ENCODE assay signal across 8 cellular contexts in genomic region chr14:71753126-71753830, GRCh38.
A peak's percentile ranks its signal among the peaks of the same experiment; 100 is the strongest.
DNase-seq lines count a peak whose midpoint lies in the region; ATAC-seq and TF ChIP-seq lines count a peak whose summit lies in the region.

No MANE protein-coding gene starts in this region.

- peak; percentile 54 to 68 for ATAC-seq in gastrocnemius medialis
- ATAC-seq in HG02678 (IDR thresholded peaks at IDR 0.05; ENCODE audit: unreplicated experiment) = no peak

- no peak for TF ChIP-seq POLR2A in gastrocnemius medialis (IDR thresholded peaks at IDR 0.05)

- no peaks in the 10 kb centered on the region for H3K36me3 ChIP-seq in gastrocnemius medialis

- TF ChIP-seq CTCF in astrocyte of the spinal cord (IDR thresholded peaks at IDR 0.05; ENCODE audit: low read depth, low read length) = peak; percentile 89
- peak; percentile 44 to 82 (median 79) for TF ChIP-seq CTCF in gastrocnemius medialis (IDR thresholded peaks at IDR 0.05 in 4 of 5, conservative IDR thresholded peaks at IDR 0.05 in 1 of 5)

- in situ Hi-C loops in astrocyte of the spinal cord (cut with HindIII; ENCODE audit: low sequenced_read_pairs) = no loop called here
- in situ Hi-C loops in gastrocnemius medialis (cut with MboI; ENCODE audit: low sequenced_read_pairs in 4 of 4) = loop anchor here in 3 of 4 donors (10.0 kb wide), 1 partner anchor 618 kb away; no protein-coding TSS in a partner anchor

- no peaks in the 10 kb centered on the region for H3K9me3 ChIP-seq in gastrocnemius medialis

- H3K27ac ChIP-seq in gastrocnemius medialis = no peak overlapping the region

- no peak overlapping the region for H3K4me3 ChIP-seq in astrocyte of the spinal cord (ENCODE audit: low read depth, low read length)
- H3K4me3 ChIP-seq in gastrocnemius medialis = peak overlapping the region in 1 of 4 donors; percentile 38

- intact Hi-C loops in gastrocnemius medialis (cut with DNase I; ENCODE audit: low total_unique reads) = loop anchor here (1.0 kb wide), 1 partner anchor 614 kb away; no protein-coding TSS in a partner anchor

- DNase-seq in NK-92 treated with Interleukin-12 subunit alpha and Interleukin-12 subunit beta, amount 100 ng/mL, for 24 hours (lab: John Stamatoyannopoulos, UW) = peak; percentile 29
- DNase-seq in NK-92 (lab: John Stamatoyannopoulos, UW; ENCODE audit: unreplicated experiment) = no peak
- peak; percentile 70 for DNase-seq in NCI-H2029 treated with DMSO at 0.1 percent for 48 hours (lab: John Stamatoyannopoulos, UW)
- peak; percentile 60 for DNase-seq in T-helper 9 cell
- peak; percentile 87 for DNase-seq in astrocyte of the spinal cord (ENCODE audit: low read depth, low spot score)
- peak; percentile 74 to 78 for DNase-seq in hippocampal formation (lab: John Stamatoyannopoulos, UW)
- DNase-seq in gastrocnemius medialis = peak; percentile 39 to 60

- H3K27me3 ChIP-seq in gastrocnemius medialis = no peaks in the 10 kb centered on the region

- H3K4me1 ChIP-seq in gastrocnemius medialis = no peaks in the 10 kb centered on the region
